Comparison of ENCODE assay signal across 8 cellular contexts in genomic region chr14:23285530-23286019, GRCh38. TPM values are rescaled to one million over a fixed set of nuclear protein-coding genes. Genes with fewer than 3 reads are reported as not detected.
A peak's percentile ranks its signal among the peaks of the same experiment; 100 is the strongest.
DNase-seq lines count a peak whose midpoint lies in the region; ATAC-seq and TF ChIP-seq lines count a peak whose summit lies in the region.

No MANE protein-coding gene starts in this region.

- H3K27ac Mint-ChIP-seq in endothelial cell (ENCODE audit: unreplicated experiment): peak overlapping the region; percentile 30
- peak overlapping the region; percentile 76 to 94 (median 90) for H3K27ac Mint-ChIP-seq in naive thymus-derived CD4-positive, alpha-beta T cell

- H3K36me3 Mint-ChIP-seq in endothelial cell (ENCODE audit: low read depth, unreplicated experiment): no peaks in the 10 kb centered on the region
- H3K36me3 Mint-ChIP-seq in naive thymus-derived CD4-positive, alpha-beta T cell: peaks cover 0 to 1% (median 0%) of the 10 kb centered on the region in 5 donors

- peak overlapping the region; percentile 88 to 99 (median 94) for H3K4me3 ChIP-seq in Peyer's patch
- H3K4me3 ChIP-seq in naive thymus-derived CD4-positive, alpha-beta T cell (ENCODE audit: low read length): peak overlapping the region; percentile 84

- H3K4me3 Mint-ChIP-seq in endothelial cell (ENCODE audit: unreplicated experiment): peak overlapping the region; percentile 96
- H3K4me3 Mint-ChIP-seq in naive thymus-derived CD4-positive, alpha-beta T cell: peak overlapping the region; percentile 90 to 100 (median 96)

- H3K27ac ChIP-seq in Peyer's patch: peak overlapping the region; percentile 89 to 96 (median 93)
- peak overlapping the region; percentile 89 for H3K27ac ChIP-seq in naive thymus-derived CD4-positive, alpha-beta T cell (ENCODE audit: low read depth, low read length)

- no peak for TF ChIP-seq CTCF in Peyer's patch (IDR thresholded peaks at IDR 0.05)
- TF ChIP-seq CTCF in endothelial cell (IDR thresholded peaks at IDR 0.05; ENCODE audit: unreplicated experiment): no peak

- H3K9me3 ChIP-seq in Peyer's patch: no peaks in the 10 kb centered on the region
- no peaks in the 10 kb centered on the region for H3K9me3 ChIP-seq in naive thymus-derived CD4-positive, alpha-beta T cell (ENCODE audit: control insufficient read depth in 2 of 3, low read length in 3 of 3)

- POLR2A ChIA-PET in naive thymus-derived CD4-positive, alpha-beta T cell (lab: Charles Lee): interaction anchor here (0.6 to 10.7 kb wide), 12 partner anchors 9 to 1551 kb away, joined by 3 to 135 read pairs (median 4); partner anchors contain the start of genes ACIN1, C14orf119, PABPN1 and PPP1R3E

- no peaks in the 10 kb centered on the region for H3K36me3 ChIP-seq in Peyer's patch
- H3K36me3 ChIP-seq in naive thymus-derived CD4-positive, alpha-beta T cell (ENCODE audit: control insufficient read depth in 2 of 3, insufficient read depth in 3 of 3, low read length in 3 of 3): peaks cover 0 to 8% (median 0%) of the 10 kb centered on the region in 3 experiments

- H3K4me1 Mint-ChIP-seq in endothelial cell (ENCODE audit: unreplicated experiment): peaks cover 13% of the 10 kb centered on the region
- peaks cover 15 to 37% (median 30%) of the 10 kb centered on the region in 7 donors for H3K4me1 Mint-ChIP-seq in naive thymus-derived CD4-positive, alpha-beta T cell

- H3K4me1 ChIP-seq in Peyer's patch: peaks cover 0 to 13% (median 0%) of the 10 kb centered on the region in 4 donors
- H3K4me1 ChIP-seq in naive thymus-derived CD4-positive, alpha-beta T cell (ENCODE audit: control insufficient read depth in 2 of 2, insufficient read depth in 2 of 2, low read length in 2 of 2): peaks cover 3 to 6% of the 10 kb centered on the region in 2 donors

- no peaks in the 10 kb centered on the region for H3K27me3 Mint-ChIP-seq in endothelial cell (ENCODE audit: unreplicated experiment)
- no peaks in the 10 kb centered on the region for H3K27me3 Mint-ChIP-seq in naive thymus-derived CD4-positive, alpha-beta T cell

- CTCF ChIA-PET in naive thymus-derived CD4-positive, alpha-beta T cell (lab: Charles Lee): interaction anchor here (1.0 to 2.5 kb wide), 6 partner anchors 10 to 35 kb away, joined by 3 to 13 read pairs (median 4); partner anchors contain the start of gene PABPN1

- peak; percentile 18 for ATAC-seq in HG02763 (IDR thresholded peaks at IDR 0.05; ENCODE audit: unreplicated experiment)
- peak; percentile 22 for ATAC-seq in naive thymus-derived CD4-positive, alpha-beta T cell

- no peak for TF ChIP-seq POLR2A in Peyer's patch (IDR thresholded peaks at IDR 0.05)

- intact Hi-C loops in naive thymus-derived CD4-positive, alpha-beta T cell (cut with micrococcal nuclease): loop anchor here (1.0 kb wide), 6 partner anchors 10 to 271 kb away; partner anchors contain the start of genes ACIN1 (in 2 of the 2), C14orf119 (in 2 of the 2), PABPN1 (in 2 of the 2) and NGDN (in 1 of the 2)

- H3K27me3 ChIP-seq in Peyer's patch: no peaks in the 10 kb centered on the region
- H3K27me3 ChIP-seq in naive thymus-derived CD4-positive, alpha-beta T cell (ENCODE audit: control insufficient read depth in 2 of 2, insufficient read depth in 2 of 2, low read length in 2 of 2): no peaks in the 10 kb centered on the region

- no peaks in the 10 kb centered on the region for H3K9me3 Mint-ChIP-seq in endothelial cell (ENCODE audit: unreplicated experiment)
- no peaks in the 10 kb centered on the region for H3K9me3 Mint-ChIP-seq in naive thymus-derived CD4-positive, alpha-beta T cell

- DNase-seq in NCI-H345 (lab: John Stamatoyannopoulos, UW) (peak; percentile 45), NCI-H345 treated with DMSO at 0.1 percent for 48 hours (lab: John Stamatoyannopoulos, UW; ENCODE audit: unreplicated experiment) (no peak), Peyer's patch (peak in 1 of 3 donors; percentile 20), endothelial cell (ENCODE audit: low spot score) (no peak), NCI-H1092 treated with DMSO at 0.1 percent for 48 hours (lab: John Stamatoyannopoulos, UW) (no peak), NCI-H1048 (lab: John Stamatoyannopoulos, UW) (no peak)
- peak in 1 of 9 donors; percentile 40 for DNase-seq in naive thymus-derived CD4-positive, alpha-beta T cell

RNA-seq across cellular contexts. Expression of gene HOMEZ, which starts 0.4 kb away (rescaled TPM):
- total RNA-seq in Peyer's patch (10 to 100 TPM; 10.5 to 23.9 (median 15.0) TPM), endothelial cell (ENCODE audit: unreplicated experiment) (21.7 TPM)
- 10 to 100 TPM in 3 of 5 experiments, 1 to 10 TPM in 2; 5.2 to 20.4 (median 15.5) TPM for total RNA-seq in naive thymus-derived CD4-positive, alpha-beta T cell
- 1 to 10 TPM; 6.9 to 8.6 TPM for polyA plus RNA-seq in naive thymus-derived CD4-positive, alpha-beta T cell

RNA-seq across cellular contexts. Expression of gene PPP1R3E, which starts 17.1 kb away (rescaled TPM):
- total RNA-seq in Peyer's patch (10 to 100 TPM; 16.5 to 39.2 (median 21.4) TPM), endothelial cell (ENCODE audit: unreplicated experiment) (8.4 TPM)
- 100 to 1,000 TPM in 2 of 5 experiments, 10 to 100 TPM in 3; 35.7 to 138 (median 67.0) TPM for total RNA-seq in naive thymus-derived CD4-positive, alpha-beta T cell
- 1 to 10 TPM; 1.6 to 2.9 TPM for polyA plus RNA-seq in naive thymus-derived CD4-positive, alpha-beta T cell

RNA-seq across cellular contexts. Expression of gene BCL2L2, which starts 21.1 kb away (rescaled TPM):
- 10 to 100 TPM; 29.9 to 43.1 (median 32.0) TPM for total RNA-seq in Peyer's patch
- total RNA-seq in endothelial cell (ENCODE audit: unreplicated experiment): 22.0 TPM
- total RNA-seq in naive thymus-derived CD4-positive, alpha-beta T cell: 1 to 10 TPM; 2.8 to 8.0 (median 5.6) TPM
- polyA plus RNA-seq in naive thymus-derived CD4-positive, alpha-beta T cell: not detected

RNA-seq across cellular contexts. Expression of gene PABPN1, which starts 35.7 kb away (rescaled TPM):
- total RNA-seq in Peyer's patch (100 to 1,000 TPM in 3 of 4 donors, 10 to 100 TPM in 1; 79.3 to 149 (median 116) TPM), endothelial cell (ENCODE audit: unreplicated experiment) (191 TPM)
- total RNA-seq in naive thymus-derived CD4-positive, alpha-beta T cell: 100 to 1,000 TPM; 176 to 213 (median 196) TPM
- 10 to 100 TPM; 57.5 to 94.5 TPM for polyA plus RNA-seq in naive thymus-derived CD4-positive, alpha-beta T cell

RNA-seq across cellular contexts. Expression of gene RNF212B, which starts 47.8 kb away (rescaled TPM):
- total RNA-seq in Peyer's patch (not detected), endothelial cell (ENCODE audit: unreplicated experiment) (not detected)
- not detected for total RNA-seq in naive thymus-derived CD4-positive, alpha-beta T cell
- not detected for polyA plus RNA-seq in naive thymus-derived CD4-positive, alpha-beta T cell
